ENCODE assay signal across 16 cellular contexts in the genomic region with DNA sequence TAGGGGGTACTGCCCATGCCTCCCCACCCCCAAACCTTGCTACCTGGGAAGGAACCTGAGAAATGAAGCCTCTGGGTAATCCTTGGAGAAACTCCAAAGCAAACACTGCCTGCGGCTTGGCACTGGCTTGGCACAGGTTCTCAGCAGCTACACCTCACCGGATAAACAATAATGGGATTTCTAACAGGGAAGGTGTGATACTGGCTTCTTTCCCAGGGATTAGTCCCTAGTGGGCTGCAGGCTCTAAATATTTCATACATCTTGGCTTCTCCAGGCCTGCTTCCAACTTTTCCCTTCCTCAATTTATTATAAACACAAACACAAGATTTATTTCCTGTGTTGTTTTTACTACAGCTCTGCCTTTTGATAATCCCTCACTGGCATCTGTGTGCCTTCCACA. TPM values are rescaled to one million over a fixed set of nuclear protein-coding genes. Genes with fewer than 3 reads are reported as not detected.
DNase-seq lines count a peak whose midpoint lies in the region; ATAC-seq and TF ChIP-seq lines count a peak whose summit lies in the region.
"Had no signal": no experiment of that assay in that cellular context is flagged by ENCODE, and none has a peak within 500 bp of the region (broad histone marks: within the 10 kb centered on the region; RNA-seq: fewer than 3 reads in every experiment).

No MANE protein-coding gene starts in this region.

- no peaks in the 10 kb centered on the region for H3K27me3 ChIP-seq in prostate gland (replicated peaks; ENCODE audit: insufficient read depth)
- H3K27me3 ChIP-seq: Peyer's patch, sigmoid colon had no signal

- H3K9me3 ChIP-seq in prostate gland = no peaks in the 10 kb centered on the region
- H3K9me3 ChIP-seq: Peyer's patch, sigmoid colon had no signal

- peak overlapping the region; percentile 22 for H3K27ac Mint-ChIP-seq in chondrocyte (ENCODE audit: unreplicated experiment)
- H3K27ac Mint-ChIP-seq: activated naive CD4-positive, alpha-beta T cell treated with anti-CD3 and anti-CD28 coated beads, Interleukin-2, amount 10 ng/mL, durations not matched to agents 7 days and 5 days; naive thymus-derived CD4-positive, alpha-beta T cell; T-helper 2 cell treated with Interferon-gamma antibody and Interleukin-4, amounts not matched to agents 5 μg/mL and 100 μg/mL, for 36 hours had no signal

- H3K4me1 ChIP-seq in prostate gland (replicated peaks) = peaks cover 8% of the 10 kb centered on the region

- ATAC-seq in HG03097 (IDR thresholded peaks at IDR 0.05; ENCODE audit: low FRiP score, unreplicated experiment) (no peak), GM19467 (IDR thresholded peaks at IDR 0.05; ENCODE audit: unreplicated experiment) (no peak)
- ATAC-seq: naive thymus-derived CD4-positive, alpha-beta T cell had no signal

- in situ Hi-C loops in GM13977 (cut with MboI; ENCODE audit: low pct_unique_long_range_greater_than_20kb, low sequenced_read_pairs, unreplicated experiment) = no loop called here

- 28% methylated on average over 2 of the region's 2 CpGs for WGBS in prostate gland

- peaks cover 73% of the 10 kb centered on the region for H3K4me1 Mint-ChIP-seq in chondrocyte (ENCODE audit: low read depth)

- no peak for TF ChIP-seq POLR2A in prostate gland (IDR thresholded peaks at IDR 0.05)

- no peak overlapping the region for H3K27ac ChIP-seq in prostate gland
- H3K27ac ChIP-seq: C4-2B, coronary artery had no signal

- H3K9me3 Mint-ChIP-seq in chondrocyte (ENCODE audit: low read depth) = no peaks in the 10 kb centered on the region
- H3K9me3 Mint-ChIP-seq: activated naive CD4-positive, alpha-beta T cell treated with anti-CD3 and anti-CD28 coated beads, Interleukin-2, amount 10 ng/mL, durations not matched to agents 7 days and 5 days; immature natural killer cell; naive thymus-derived CD4-positive, alpha-beta T cell; T-helper 2 cell treated with Interferon-gamma antibody and Interleukin-4, amounts not matched to agents 5 μg/mL and 100 μg/mL, for 36 hours had no signal

- no peaks in the 10 kb centered on the region for H3K27me3 Mint-ChIP-seq in chondrocyte (ENCODE audit: low read depth)
- H3K27me3 Mint-ChIP-seq: activated naive CD4-positive, alpha-beta T cell treated with anti-CD3 and anti-CD28 coated beads, Interleukin-2, amount 10 ng/mL, durations not matched to agents 7 days and 5 days; naive thymus-derived CD4-positive, alpha-beta T cell had no signal

- intact Hi-C loops in prostate gland (cut with DNase I) = no loop called here

- H3K4me3 Mint-ChIP-seq in chondrocyte (ENCODE audit: unreplicated experiment) = no peak overlapping the region
- H3K4me3 Mint-ChIP-seq: activated naive CD4-positive, alpha-beta T cell treated with anti-CD3 and anti-CD28 coated beads, Interleukin-2, amount 10 ng/mL, durations not matched to agents 7 days and 5 days; immature natural killer cell; naive thymus-derived CD4-positive, alpha-beta T cell; T-helper 2 cell treated with Interferon-gamma antibody and Interleukin-4, amounts not matched to agents 5 μg/mL and 100 μg/mL, for 36 hours had no signal

- no peaks in the 10 kb centered on the region for H3K36me3 ChIP-seq in prostate gland

- DNase-seq in M059J (ENCODE audit: low read depth) = peak; percentile 37
- peak; percentile 56 for DNase-seq in NCI-H446 treated with DMSO at 0.1 percent for 48 hours (lab: John Stamatoyannopoulos, UW)
- DNase-seq in chondrocyte (ENCODE audit: low spot score) = no peak
- peak; percentile 54 for DNase-seq in prostate gland (ENCODE audit: low spot score)
- no peak for DNase-seq in GM13977 (ENCODE audit: low spot score)
- DNase-seq in KG1 (lab: John Stamatoyannopoulos, UW) = no peak
- DNase-seq: activated naive CD4-positive, alpha-beta T cell treated with anti-CD3 and anti-CD28 coated beads, Interleukin-2, amount 10 ng/mL, durations not matched to agents 7 days and 5 days; immature natural killer cell; naive thymus-derived CD4-positive, alpha-beta T cell; Peyer's patch; sigmoid colon had no signal

- TF ChIP-seq CTCF in chondrocyte (IDR thresholded peaks at IDR 0.05) (no peak), prostate gland (IDR thresholded peaks at IDR 0.05) (no peak), GM13977 (IDR thresholded peaks at IDR 0.05; ENCODE audit: extremely low read depth, insufficient read depth, missing control alignments) (no peak)

- H3K4me3 ChIP-seq in prostate gland = no peak overlapping the region
- H3K4me3 ChIP-seq: coronary artery, Peyer's patch, sigmoid colon had no signal

- peaks cover 30% of the 10 kb centered on the region for H3K36me3 Mint-ChIP-seq in chondrocyte (ENCODE audit: low read depth)

RNA-seq across cellular contexts. Expression of a gene that starts 12.5 kb away (rescaled TPM):
- 98.1 and 130 TPM in 2 replicates for total RNA-seq in M059J (2014; rRNA removed; shearing (Covaris generic))
- 204 to 245 TPM (median 208 TPM) in 3 replicates for total RNA-seq in chondrocyte
- total RNA-seq in prostate gland = 10 to 100 TPM; 31.5 to 34.9 TPM

Comparison
In these comparisons a context has a peak if more than half of its experiments do, and no peak if none do; other contexts are left out.
1. DNase-seq: peak in M059J (single experiment), NCI-H446 treated with DMSO at 0.1 percent for 48 hours (single experiment) and prostate gland (single experiment); none in chondrocyte (single experiment), GM13977 (single experiment) and KG1 (single experiment).